Comparison of ENCODE assay signal across 9 cellular contexts in genomic region chr10:49518982-49519578, GRCh38. TPM values are rescaled to one million over a fixed set of nuclear protein-coding genes. Genes with fewer than 3 reads are reported as not detected.
DNase-seq lines count a peak whose midpoint lies in the region; ATAC-seq and TF ChIP-seq lines count a peak whose summit lies in the region.
"Had no signal": no experiment of that assay in that cellular context is flagged by ENCODE, and none has a peak within 500 bp of the region (broad histone marks: within the 10 kb centered on the region; RNA-seq: fewer than 3 reads in every experiment).

No MANE protein-coding gene starts in this region.

- no peak overlapping the region for H3K4me3 Mint-ChIP-seq in activated naive CD8-positive, alpha-beta T cell treated with anti-CD3 and anti-CD28 coated beads, Interleukin-2, amount 10 ng/mL, durations not matched to agents 7 days and 5 days
- H3K4me3 Mint-ChIP-seq: T-helper 1 cell treated with Interleukin-12 subunit alpha and Interleukin-12 subunit beta and Interleukin-4 antibody, amounts not matched to agents 30 μg/mL and 1 μg/mL, for 36 hours had no signal

- POLR2A ChIA-PET in activated naive CD8-positive, alpha-beta T cell treated with anti-CD3 and anti-CD28 coated beads, Interleukin-2, amount 10 ng/mL, durations not matched to agents 7 days and 5 days (lab: Charles Lee), result interaction anchor here (1.1 kb wide), 1 partner anchor 112 kb away, joined by 3 read pairs; no protein-coding TSS in a partner anchor

- 58 to 59% methylated on average over 3 of the region's 3 CpGs for WGBS in heart right ventricle, 2 donors

- H3K4me1 ChIP-seq in heart right ventricle, result peaks cover 0 to 30% (median 18%) of the 10 kb centered on the region in 9 donors

- H3K36me3 Mint-ChIP-seq in activated naive CD8-positive, alpha-beta T cell treated with anti-CD3 and anti-CD28 coated beads, Interleukin-2, amount 10 ng/mL, durations not matched to agents 7 days and 5 days, result peaks cover 12% of the 10 kb centered on the region

- H3K9me3 ChIP-seq in heart right ventricle, result no peaks in the 10 kb centered on the region

- peak; percentile 51 to 75 (median 65) for TF ChIP-seq CTCF in heart right ventricle (IDR thresholded peaks at IDR 0.05)

- peaks cover 0 to 89% (median 4%) of the 10 kb centered on the region in 9 donors for H3K36me3 ChIP-seq in heart right ventricle

- no peaks in the 10 kb centered on the region for H3K27me3 Mint-ChIP-seq in activated naive CD8-positive, alpha-beta T cell treated with anti-CD3 and anti-CD28 coated beads, Interleukin-2, amount 10 ng/mL, durations not matched to agents 7 days and 5 days

- H3K4me1 Mint-ChIP-seq in activated naive CD8-positive, alpha-beta T cell treated with anti-CD3 and anti-CD28 coated beads, Interleukin-2, amount 10 ng/mL, durations not matched to agents 7 days and 5 days, result peaks cover 7% of the 10 kb centered on the region

- H3K4me3 ChIP-seq in heart right ventricle, result no peak overlapping the region

- no peak overlapping the region for H3K27ac ChIP-seq in heart right ventricle

- H3K9me3 Mint-ChIP-seq in activated naive CD8-positive, alpha-beta T cell treated with anti-CD3 and anti-CD28 coated beads, Interleukin-2, amount 10 ng/mL, durations not matched to agents 7 days and 5 days, result no peaks in the 10 kb centered on the region
- H3K9me3 Mint-ChIP-seq: T-helper 1 cell treated with Interleukin-12 subunit alpha and Interleukin-12 subunit beta and Interleukin-4 antibody, amounts not matched to agents 30 μg/mL and 1 μg/mL, for 36 hours had no signal

- DNase-seq in CMK (ENCODE audit: low read depth) (peak; percentile 29), NCI-H146 treated with DMSO at 0.1 percent for 48 hours (lab: John Stamatoyannopoulos, UW; ENCODE audit: unreplicated experiment) (peak; percentile 2), heart right ventricle (peak in 1 of 2 donors; percentile 19), sciatic nerve (ENCODE audit: low spot score) (no peak)
- DNase-seq in activated naive CD8-positive, alpha-beta T cell treated with anti-CD3 and anti-CD28 coated beads, Interleukin-2, amount 10 ng/mL, durations not matched to agents 7 days and 5 days, result no peak

- no peak overlapping the region for H3K27ac Mint-ChIP-seq in activated naive CD8-positive, alpha-beta T cell treated with anti-CD3 and anti-CD28 coated beads, Interleukin-2, amount 10 ng/mL, durations not matched to agents 7 days and 5 days
- H3K27ac Mint-ChIP-seq: T-helper 1 cell treated with Interleukin-12 subunit alpha and Interleukin-12 subunit beta and Interleukin-4 antibody, amounts not matched to agents 30 μg/mL and 1 μg/mL, for 36 hours had no signal

- ATAC-seq in GM18502 (IDR thresholded peaks at IDR 0.05; ENCODE audit: poor library complexity, unreplicated experiment) (peak; percentile 47), heart right ventricle (peak in 7 of 8 donors; percentile 46 to 82 (median 66)), sciatic nerve (peak; percentile 80), HG03097 (IDR thresholded peaks at IDR 0.05; ENCODE audit: low FRiP score, unreplicated experiment) (no peak), GM21619 (IDR thresholded peaks at IDR 0.05; ENCODE audit: unreplicated experiment) (no peak)
- ATAC-seq in activated naive CD8-positive, alpha-beta T cell treated with anti-CD3 and anti-CD28 coated beads, Interleukin-2, amount 10 ng/mL, durations not matched to agents 7 days and 5 days (ENCODE audit: low read depth), result peak; percentile 42

- intact Hi-C loops in heart right ventricle (cut with DNase I), result loop anchor here in 9 of 10 donors (2.0 to 10.0 kb wide), 11 partner anchors 112 to 864 kb away; no protein-coding TSS in a partner anchor
- intact Hi-C loops in sciatic nerve (cut with DNase I), result no loop called here

- H3K27me3 ChIP-seq in heart right ventricle, result no peaks in the 10 kb centered on the region

RNA-seq across cellular contexts. Expression of gene ERCC6, which starts 19.8 kb away (rescaled TPM):
- total RNA-seq in activated naive CD8-positive, alpha-beta T cell treated with anti-CD3 and anti-CD28 coated beads, Interleukin-2, amount 10 ng/mL, durations not matched to agents 7 days and 5 days, result 10 to 100 TPM; 31.8 to 34.8 TPM
- total RNA-seq in heart right ventricle, result 10 to 100 TPM; 12.8 to 32.4 (median 22.6) TPM
- 1 to 10 TPM; 1.9 to 4.8 TPM for polyA plus RNA-seq in heart right ventricle
- total RNA-seq in sciatic nerve, result 33.5 TPM

Comparison
In these comparisons a context has a peak if more than half of its experiments do, and no peak if none do; other contexts are left out.
1. DNase-seq: peak in CMK (single experiment) and NCI-H146 treated with DMSO at 0.1 percent for 48 hours (single experiment); none in activated naive CD8-positive, alpha-beta T cell treated with anti-CD3 and anti-CD28 coated beads, Interleukin-2, amount 10 ng/mL, durations not matched to agents 7 days and 5 days (single experiment) and sciatic nerve (single experiment).
2. ATAC-seq: peak in GM18502 (single experiment), activated naive CD8-positive, alpha-beta T cell treated with anti-CD3 and anti-CD28 coated beads, Interleukin-2, amount 10 ng/mL, durations not matched to agents 7 days and 5 days (single experiment), heart right ventricle (7 of 8) and sciatic nerve (single experiment); none in HG03097 (single experiment) and GM21619 (single experiment).